ENCODE assay signal across 10 cellular contexts in the genomic region with DNA sequence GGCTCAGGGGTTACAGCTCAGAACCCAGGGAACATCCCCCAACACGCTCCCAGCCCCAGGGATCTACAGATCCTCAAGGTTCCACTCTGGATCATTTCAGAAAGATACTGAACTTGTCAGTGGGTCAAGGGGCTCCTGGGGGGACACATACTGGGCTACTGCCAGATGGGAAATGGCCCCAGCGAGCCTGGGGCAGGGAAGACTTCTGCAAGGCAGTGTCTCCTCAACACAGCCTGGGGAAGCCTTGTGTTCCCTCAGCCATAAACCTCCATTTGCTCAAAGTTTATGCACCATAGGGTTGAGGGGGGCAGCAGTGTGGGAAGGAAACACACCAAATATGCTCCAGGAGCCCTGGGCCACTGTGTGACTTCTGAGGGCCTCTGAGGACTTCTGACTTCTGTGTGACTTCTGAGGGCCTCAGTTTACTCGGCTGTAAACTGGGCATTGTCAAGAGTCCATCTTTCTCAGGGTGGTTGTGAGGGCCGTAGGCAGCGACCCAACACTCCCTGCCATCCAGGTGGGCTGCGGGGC. TPM values are rescaled to one million over a fixed set of nuclear protein-coding genes. Genes with fewer than 3 reads are reported as not detected.
DNase-seq lines count a peak whose midpoint lies in the region; ATAC-seq and TF ChIP-seq lines count a peak whose summit lies in the region.
"Had no signal": no experiment of that assay in that cellular context is flagged by ENCODE, and none has a peak within 500 bp of the region (broad histone marks: within the 10 kb centered on the region; RNA-seq: fewer than 3 reads in every experiment).

No MANE protein-coding gene starts in this region.

- H3K36me3 ChIP-seq in heart right ventricle: no peaks in the 10 kb centered on the region
- no peaks in the 10 kb centered on the region for H3K36me3 ChIP-seq in vagina
- H3K36me3 ChIP-seq in endodermal cell (ENCODE audit: control insufficient read depth, insufficient read depth, low read length): no peaks in the 10 kb centered on the region

- intact Hi-C loops in heart right ventricle (cut with DNase I): no loop called here
- intact Hi-C loops in Right ventricle myocardium inferior (cut with DNase I): no loop called here
- intact Hi-C loops in vagina (cut with DNase I): no loop called here

- peak overlapping the region in 6 of 10 donors; percentile 10 to 65 (median 16) for H3K4me3 ChIP-seq in heart right ventricle
- H3K4me3 ChIP-seq in mononuclear cell (ENCODE audit: low read length): peak overlapping the region; percentile 64
- H3K4me3 ChIP-seq in vagina: peak overlapping the region; percentile 10 to 18
- H3K4me3 ChIP-seq in endodermal cell (ENCODE audit: low read length): no peak overlapping the region
- H3K4me3 ChIP-seq: smooth muscle cell had no signal

- H3K36me3 Mint-ChIP-seq in activated naive CD4-positive, alpha-beta T cell treated with anti-CD3 and anti-CD28 coated beads, Interleukin-2, amount 50 U/mL, for 72 hours: peaks cover 0 to 24% of the 10 kb centered on the region in 2 donors
- H3K36me3 Mint-ChIP-seq in endodermal cell (ENCODE audit: low read depth): no peaks in the 10 kb centered on the region

- peak overlapping the region; percentile 92 to 97 for H3K27ac Mint-ChIP-seq in activated naive CD4-positive, alpha-beta T cell treated with anti-CD3 and anti-CD28 coated beads, Interleukin-2, amount 50 U/mL, for 72 hours
- no peak overlapping the region for H3K27ac Mint-ChIP-seq in endodermal cell

- H3K9me3 Mint-ChIP-seq in activated naive CD4-positive, alpha-beta T cell treated with anti-CD3 and anti-CD28 coated beads, Interleukin-2, amount 50 U/mL, for 72 hours: no peaks in the 10 kb centered on the region
- H3K9me3 Mint-ChIP-seq in endodermal cell: no peaks in the 10 kb centered on the region

- ATAC-seq in heart right ventricle (no peak), Right ventricle myocardium inferior (no peak)
- ATAC-seq in activated naive CD4-positive, alpha-beta T cell treated with anti-CD3 and anti-CD28 coated beads, Interleukin-2, amount 50 U/mL, for 72 hours: no peak

- H3K27me3 ChIP-seq in heart right ventricle (no peaks in the 10 kb centered on the region), mononuclear cell (ENCODE audit: insufficient read depth, low read length) (no peaks in the 10 kb centered on the region), vagina (no peaks in the 10 kb centered on the region), endodermal cell (ENCODE audit: control insufficient read depth, insufficient read depth, low read length, poor library complexity, severe bottlenecking) (no peaks in the 10 kb centered on the region)

- H3K9ac ChIP-seq in endodermal cell (ENCODE audit: extremely low read depth, low read length, poor library complexity, severe bottlenecking): no peak overlapping the region

- no peak for TF ChIP-seq POLR2A in vagina (IDR thresholded peaks at IDR 0.05)

- DNase-seq in heart right ventricle: no peak
- DNase-seq in Right ventricle myocardium inferior (ENCODE audit: missing footprints): no peak
- no peak for DNase-seq in activated naive CD4-positive, alpha-beta T cell treated with anti-CD3 and anti-CD28 coated beads, Interleukin-2, amount 50 U/mL, for 72 hours (ENCODE audit: low spot score in 2 of 2)
- DNase-seq in vagina (ENCODE audit: extremely low spot score in 2 of 2): no peak
- no peak for DNase-seq in substantia nigra (lab: John Stamatoyannopoulos, UW)
- no peak for DNase-seq in endodermal cell
- DNase-seq in islet precursor cell: no peak
- DNase-seq: NCI-H774 had no signal

- peaks cover 3% of the 10 kb centered on the region for H3K27me3 Mint-ChIP-seq in endodermal cell (ENCODE audit: insufficient read depth)

- H3K4me3 Mint-ChIP-seq in endodermal cell: no peak overlapping the region

- H3K27ac ChIP-seq in heart right ventricle (peak overlapping the region; percentile 46 to 99 (median 71)), vagina (peak overlapping the region; percentile 68), substantia nigra (ENCODE audit: low read depth, low read length, poor library complexity, severe bottlenecking) (no peak overlapping the region), endodermal cell (ENCODE audit: low read depth, low read length) (no peak overlapping the region)

- TF ChIP-seq CTCF in heart right ventricle (IDR thresholded peaks at IDR 0.05) (no peak), vagina (IDR thresholded peaks at IDR 0.05) (no peak), endodermal cell (conservative IDR thresholded peaks at IDR 0.05) (no peak)

- peaks cover 26% of the 10 kb centered on the region for H3K4me1 Mint-ChIP-seq in endodermal cell

- 90 to 91% methylated on average over 6 of the region's 6 CpGs for WGBS in heart right ventricle, 2 donors
- 85 to 94% methylated on average over 6 of the region's 6 CpGs for WGBS in endodermal cell (ENCODE audit: insufficient coverage in 1 of 2, insufficient read length in 1 of 2), 2 experiments

- H3K4me1 ChIP-seq in heart right ventricle (peaks cover 24 to 85% (median 46%) of the 10 kb centered on the region in 9 donors), mononuclear cell (ENCODE audit: insufficient read depth, low read length) (peaks cover 97% of the 10 kb centered on the region), vagina (peaks cover 25% of the 10 kb centered on the region), endodermal cell (ENCODE audit: control insufficient read depth, insufficient read depth, low read length) (peaks cover 13% of the 10 kb centered on the region)

- H3K9me3 ChIP-seq in heart right ventricle (no peaks in the 10 kb centered on the region), mononuclear cell (ENCODE audit: low read depth, low read length) (no peaks in the 10 kb centered on the region), vagina (no peaks in the 10 kb centered on the region), endodermal cell (ENCODE audit: control insufficient read depth, low read length) (no peaks in the 10 kb centered on the region)

RNA-seq across cellular contexts. Expression of gene IQSEC1, which starts 58.4 kb away (rescaled TPM):
- total RNA-seq in heart right ventricle (10 to 100 TPM; 55.9 to 73.9 (median 60.7) TPM), Right ventricle myocardium inferior (81.2 TPM), mononuclear cell (135 TPM), vagina (34.9 TPM), endodermal cell (10 to 100 TPM; 22.7 to 24.5 TPM)
- 10 to 100 TPM; 13.1 to 29.7 TPM for polyA plus RNA-seq in heart right ventricle
- total RNA-seq in activated naive CD4-positive, alpha-beta T cell treated with anti-CD3 and anti-CD28 coated beads, Interleukin-2, amount 50 U/mL, for 72 hours: 10 to 100 TPM; 25.0 to 37.1 TPM
- polyA plus RNA-seq in endodermal cell (2013, experiment 1 of 2): 39.0 TPM
- 38.9 TPM for polyA plus RNA-seq in endodermal cell (2013, experiment 2 of 2)

Comparison
In these comparisons a context has a peak if more than half of its experiments do, and no peak if none do; other contexts are left out.
1. H3K27ac ChIP-seq: peak in heart right ventricle (10 of 10) and vagina (single experiment); none in substantia nigra (single experiment) and endodermal cell (single experiment).